19 cellular contexts compared by ENCODE assay signal in genomic region chr7:121832347-121832746, GRCh38. TPM values are rescaled to one million over a fixed set of nuclear protein-coding genes. Genes with fewer than 3 reads are reported as not detected.
DNase-seq lines count a peak whose midpoint lies in the region; ATAC-seq, FAIRE-seq and TF ChIP-seq lines count a peak whose summit lies in the region.
"Had no signal": no experiment of that assay in that cellular context is flagged by ENCODE, and none has a peak within 500 bp of the region (broad histone marks: within the 10 kb centered on the region; RNA-seq: fewer than 3 reads in every experiment).

No MANE protein-coding gene starts in this region.

- DNase-seq in A172 (ENCODE audit: low spot score), result peak; percentile 14
- DNase-seq in NCI-H146 (lab: John Stamatoyannopoulos, UW), result peak; percentile 85
- peak; percentile 4 for DNase-seq in astrocyte (ENCODE audit: low read depth)
- peak; percentile 6 for DNase-seq in midbrain (lab: John Stamatoyannopoulos, UW)
- no peak for DNase-seq in COLO668 (lab: John Stamatoyannopoulos, UW; ENCODE audit: unreplicated experiment)
- DNase-seq in DMS153 (lab: John Stamatoyannopoulos, UW), result no peak
- DNase-seq in activated effector memory CD4-positive, alpha-beta T cell treated with anti-CD3 and anti-CD28 coated beads, Interleukin-2, amount 50 U/mL, for 16 hours, result no peak
- DNase-seq: activated CD4-positive, alpha-beta T cell treated with anti-CD3 and anti-CD28 coated beads, Interleukin-2, amount 50 U/mL, for 4 hours; activated T-cell treated with anti-CD3 and anti-CD28 coated beads, Interleukin-2, amount 50 U/mL, for 24 hours; colonic mucosa; heart left ventricle; MG63; NCI-H524; trophoblast cell had no signal

- no peaks in the 10 kb centered on the region for H3K27me3 ChIP-seq in astrocyte (ENCODE audit: insufficient read depth, low read length)
- H3K27me3 ChIP-seq: colonic mucosa, heart left ventricle, MG63 had no signal

- no peak for ATAC-seq in activated T-helper 17 cell treated with anti-CD3 and anti-CD28 coated beads, Interleukin-2, amount 50 U/mL, for 72 hours (replicated peaks)
- ATAC-seq: GM12878, heart left ventricle, Panc1, SK-N-SH treated with all-trans-retinoic acid at 6 μM for 48 hours had no signal

- no peaks in the 10 kb centered on the region for H3K4me1 ChIP-seq in astrocyte (ENCODE audit: insufficient read depth, low read length)
- H3K4me1 ChIP-seq: colonic mucosa, HAP-1, heart left ventricle had no signal

- TF ChIP-seq CTCF in astrocyte (IDR thresholded peaks at IDR 0.05; ENCODE audit: insufficient read depth, low read depth, low read length), result no peak

- peak overlapping the region; percentile 54 for H3K4me2 ChIP-seq in astrocyte (ENCODE audit: low read length)

- H4K20me1 ChIP-seq in astrocyte (ENCODE audit: insufficient read depth, low read length), result no peaks in the 10 kb centered on the region

- FAIRE-seq in astrocyte (lab: Jason Lieb, UNC), result no peak
- FAIRE-seq: GM12878 had no signal

- H3K27ac ChIP-seq in astrocyte (ENCODE audit: low read depth, low read length), result no peak overlapping the region
- H3K27ac ChIP-seq: colonic mucosa, heart left ventricle had no signal

- H3K4me3 ChIP-seq in astrocyte (ENCODE audit: insufficient read depth, low read depth, low read length), result no peak overlapping the region
- H3K4me3 ChIP-seq: colonic mucosa, GM12878, HAP-1, heart left ventricle, MG63 had no signal

- no peak overlapping the region for H3K9ac ChIP-seq in astrocyte (ENCODE audit: low read length)

- H3K9me3 ChIP-seq in astrocyte (ENCODE audit: insufficient read depth, low read depth, low read length), result no peaks in the 10 kb centered on the region
- H3K9me3 ChIP-seq: colonic mucosa, HAP-1, heart left ventricle, MG63 had no signal

- no peak overlapping the region for H3K4me3 Mint-ChIP-seq in astrocyte (ENCODE audit: unreplicated experiment)
- H3K4me3 Mint-ChIP-seq in activated T-helper 17 cell treated with anti-CD3 and anti-CD28 coated beads, Interleukin-2, amount 50 U/mL, for 72 hours, result no peak overlapping the region
- H3K4me3 Mint-ChIP-seq: activated T-cell treated with anti-CD3 and anti-CD28 coated beads, Interleukin-2, amount 50 U/mL, for 24 hours had no signal

- H3K4me1 Mint-ChIP-seq in astrocyte (ENCODE audit: low read depth, unreplicated experiment), result peaks cover 3% of the 10 kb centered on the region
- no peaks in the 10 kb centered on the region for H3K4me1 Mint-ChIP-seq in activated T-helper 17 cell treated with anti-CD3 and anti-CD28 coated beads, Interleukin-2, amount 50 U/mL, for 72 hours

- no peaks in the 10 kb centered on the region for H3K27me3 Mint-ChIP-seq in astrocyte (ENCODE audit: low read depth, unreplicated experiment)
- no peaks in the 10 kb centered on the region for H3K27me3 Mint-ChIP-seq in activated T-helper 17 cell treated with anti-CD3 and anti-CD28 coated beads, Interleukin-2, amount 50 U/mL, for 72 hours
- H3K27me3 Mint-ChIP-seq: activated T-cell treated with anti-CD3 and anti-CD28 coated beads, Interleukin-2, amount 50 U/mL, for 24 hours had no signal

- H3K79me2 ChIP-seq in astrocyte (ENCODE audit: insufficient read depth, low read length), result no peaks in the 10 kb centered on the region

- no peaks in the 10 kb centered on the region for H3K36me3 ChIP-seq in astrocyte (ENCODE audit: insufficient read depth, low read length)
- H3K36me3 ChIP-seq: colonic mucosa, HAP-1, heart left ventricle, MG63 had no signal

- no peaks in the 10 kb centered on the region for H3K36me3 Mint-ChIP-seq in astrocyte (ENCODE audit: low read depth, unreplicated experiment)
- H3K36me3 Mint-ChIP-seq in activated T-helper 17 cell treated with anti-CD3 and anti-CD28 coated beads, Interleukin-2, amount 50 U/mL, for 72 hours (ENCODE audit: low read depth), result no peaks in the 10 kb centered on the region

- peak overlapping the region; percentile 45 for H2AFZ ChIP-seq in astrocyte (ENCODE audit: low read depth, low read length)

- H3K9me3 Mint-ChIP-seq in astrocyte (ENCODE audit: unreplicated experiment), result no peaks in the 10 kb centered on the region
- H3K9me3 Mint-ChIP-seq in activated T-helper 17 cell treated with anti-CD3 and anti-CD28 coated beads, Interleukin-2, amount 50 U/mL, for 72 hours, result peaks cover 8% of the 10 kb centered on the region

- no peak overlapping the region for H3K27ac Mint-ChIP-seq in astrocyte (ENCODE audit: unreplicated experiment)
- no peak overlapping the region for H3K27ac Mint-ChIP-seq in activated T-helper 17 cell treated with anti-CD3 and anti-CD28 coated beads, Interleukin-2, amount 50 U/mL, for 72 hours
- H3K27ac Mint-ChIP-seq: activated T-cell treated with anti-CD3 and anti-CD28 coated beads, Interleukin-2, amount 50 U/mL, for 24 hours had no signal

RNA-seq across cellular contexts. Expression of gene PTPRZ1, which starts 40.6 kb away (rescaled TPM):
- not detected in 2 replicates for total RNA-seq in A172 (2014; rRNA removed; shearing (Covaris generic))
- 0.87 and 1.6 TPM in 2 replicates for total RNA-seq in astrocyte
- not detected for total RNA-seq in activated T-helper 17 cell treated with anti-CD3 and anti-CD28 coated beads, Interleukin-2, amount 50 U/mL, for 72 hours

Comparison
In these comparisons a context has a peak if more than half of its experiments do, and no peak if none do; other contexts are left out.
1. DNase-seq: peak in A172 (single experiment), NCI-H146 (single experiment), astrocyte (single experiment) and midbrain (single experiment); none in COLO668 (single experiment), DMS153 (single experiment) and activated effector memory CD4-positive, alpha-beta T cell treated with anti-CD3 and anti-CD28 coated beads, Interleukin-2, amount 50 U/mL, for 16 hours (single experiment).